In the genomic region with DNA sequence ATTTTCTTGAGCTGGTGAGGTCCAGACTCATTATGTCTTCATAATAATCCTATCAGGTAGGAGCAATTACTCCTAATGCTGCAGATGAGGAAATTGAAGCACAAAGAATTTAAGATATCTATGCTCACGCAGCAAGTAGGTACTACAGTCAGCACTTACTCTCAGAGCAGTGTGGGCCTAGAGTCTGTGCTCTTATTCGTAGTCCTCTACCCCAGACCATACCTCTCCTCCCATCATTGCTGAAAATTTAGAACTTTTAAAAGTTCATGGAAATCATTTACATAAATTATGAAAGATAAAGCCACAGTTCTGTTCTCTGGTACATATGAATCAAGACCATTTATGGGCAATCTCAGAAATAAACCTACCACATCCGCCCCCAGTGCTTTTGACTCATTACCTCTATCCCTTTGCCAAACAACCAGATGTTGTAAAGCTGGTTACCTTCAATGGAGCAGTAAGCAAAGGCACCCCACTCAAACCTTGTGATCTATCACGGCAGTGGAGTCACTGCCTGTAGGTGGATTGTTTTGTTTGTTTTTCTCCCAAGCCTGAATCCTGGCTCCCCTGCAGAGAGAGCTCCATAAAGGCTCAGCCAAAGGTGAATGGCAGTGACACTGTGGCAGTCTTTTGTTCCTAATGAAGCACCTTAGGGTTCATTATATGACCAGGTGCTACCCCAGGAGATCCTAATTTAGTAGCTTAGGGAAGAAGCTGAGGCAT, we compare ENCODE assay signal across 15 cellular contexts. TPM values are rescaled to one million over a fixed set of nuclear protein-coding genes. Genes with fewer than 3 reads are reported as not detected.
A peak's percentile ranks its signal among the peaks of the same experiment; 100 is the strongest.
DNase-seq lines count a peak whose midpoint lies in the region; ATAC-seq and TF ChIP-seq lines count a peak whose summit lies in the region.
"Had no signal": no experiment of that assay in that cellular context is flagged by ENCODE, and none has a peak within 500 bp of the region (broad histone marks: within the 10 kb centered on the region; RNA-seq: fewer than 3 reads in every experiment).

No MANE protein-coding gene starts in this region.

- intact Hi-C loops in activated CD4-positive, alpha-beta T cell treated with anti-CD3 and anti-CD28 coated beads for 36 hours (cut with DNase I, micrococcal nuclease): no loop called here

- H3K4me2 ChIP-seq in GM23338: peak overlapping the region; percentile 39; the same call in 1 of the 2 replicates

- H3K79me2 ChIP-seq in GM23338 (replicated peaks; ENCODE audit: insufficient read depth): no peaks in the 10 kb centered on the region

- CTCF ChIA-PET in activated CD4-positive, alpha-beta T cell treated with anti-CD3 and anti-CD28 coated beads for 36 hours (lab: Charles Lee): interaction anchor here (0.7 to 1.0 kb wide), 3 partner anchors 13 to 59 kb away, joined by 3 to 5 read pairs (median 3); no protein-coding TSS in a partner anchor

- no peak overlapping the region for H3K27ac Mint-ChIP-seq in activated CD4-positive, alpha-beta T cell treated with anti-CD3 and anti-CD28 coated beads for 36 hours
- no peak overlapping the region for H3K27ac Mint-ChIP-seq in GM23338
- H3K27ac Mint-ChIP-seq: IgD-negative memory B cell, mesothelial cell of epicardium had no signal

- H3F3A ChIP-seq in GM23338 (replicated peaks; ENCODE audit: low read depth): no peaks in the 10 kb centered on the region

- H3K4me3 ChIP-seq in GM23338 (no peak overlapping the region), fibroblast of pulmonary artery (replicated peaks; ENCODE audit: low read depth, low read length) (no peak overlapping the region)
- H3K4me3 ChIP-seq: coronary artery, HAP-1 had no signal

- H3K27me3 ChIP-seq in GM23338 (ENCODE audit: insufficient read depth): no peaks in the 10 kb centered on the region

- peaks cover 15% of the 10 kb centered on the region for H3K4me1 ChIP-seq in GM23338 (ENCODE audit: insufficient read depth)
- H3K4me1 ChIP-seq: HAP-1 had no signal

- no peaks in the 10 kb centered on the region for H3K9me2 ChIP-seq in GM23338 (ENCODE audit: insufficient read depth)

- peaks cover 15% of the 10 kb centered on the region for H3K4me1 Mint-ChIP-seq in activated CD4-positive, alpha-beta T cell treated with anti-CD3 and anti-CD28 coated beads for 36 hours
- H3K4me1 Mint-ChIP-seq in GM23338: peaks cover 13% of the 10 kb centered on the region
- H3K4me1 Mint-ChIP-seq: immature natural killer cell had no signal

- TF ChIP-seq CTCF in GM23338 (conservative IDR thresholded peaks at IDR 0.05; ENCODE audit: low read depth in 2 of 2): no peak
- TF ChIP-seq CTCF in fibroblast of pulmonary artery (IDR thresholded peaks at IDR 0.05; ENCODE audit: low read length, missing control alignments): no peak
- no peak for TF ChIP-seq CTCF in GM20000 (IDR thresholded peaks at IDR 0.05; ENCODE audit: extremely low read depth, missing control alignments)

- 0 out of 2 replicates have a peak overlapping the region, but pooled peaks have one; percentile 40 for H2AFZ ChIP-seq in GM23338

- no peaks in the 10 kb centered on the region for H3K36me3 ChIP-seq in GM23338 (ENCODE audit: insufficient read depth)
- H3K36me3 ChIP-seq: HAP-1 had no signal

- H3K27me3 Mint-ChIP-seq in activated CD4-positive, alpha-beta T cell treated with anti-CD3 and anti-CD28 coated beads for 36 hours: peaks cover 1% of the 10 kb centered on the region
- peaks cover 8% of the 10 kb centered on the region for H3K27me3 Mint-ChIP-seq in GM23338 (ENCODE audit: insufficient read depth, low read depth, poor library complexity)

- no peaks in the 10 kb centered on the region for H3K36me3 Mint-ChIP-seq in activated CD4-positive, alpha-beta T cell treated with anti-CD3 and anti-CD28 coated beads for 36 hours (ENCODE audit: low read depth)
- H3K36me3 Mint-ChIP-seq in GM23338 (ENCODE audit: low read depth): no peaks in the 10 kb centered on the region
- H3K36me3 Mint-ChIP-seq: IgD-negative memory B cell, immature natural killer cell, mesothelial cell of epicardium had no signal

- no peaks in the 10 kb centered on the region for H4K20me1 ChIP-seq in GM23338 (replicated peaks; ENCODE audit: insufficient read depth)

- H3K9me3 Mint-ChIP-seq in activated CD4-positive, alpha-beta T cell treated with anti-CD3 and anti-CD28 coated beads for 36 hours (ENCODE audit: low read depth): no peaks in the 10 kb centered on the region
- no peaks in the 10 kb centered on the region for H3K9me3 Mint-ChIP-seq in GM23338
- H3K9me3 Mint-ChIP-seq: IgD-negative memory B cell, immature natural killer cell, mesothelial cell of epicardium had no signal

- H3K27ac ChIP-seq in GM23338 (ENCODE audit: low read depth): no peak overlapping the region
- H3K27ac ChIP-seq: coronary artery had no signal

- H3K4me3 Mint-ChIP-seq in activated CD4-positive, alpha-beta T cell treated with anti-CD3 and anti-CD28 coated beads for 36 hours: no peak overlapping the region
- no peak overlapping the region for H3K4me3 Mint-ChIP-seq in GM23338
- H3K4me3 Mint-ChIP-seq: IgD-negative memory B cell, immature natural killer cell, mesothelial cell of epicardium had no signal

- POLR2A ChIA-PET in activated CD4-positive, alpha-beta T cell treated with anti-CD3 and anti-CD28 coated beads for 36 hours (lab: Charles Lee): no interaction called here

- ATAC-seq in activated CD4-positive, alpha-beta T cell treated with anti-CD3 and anti-CD28 coated beads for 36 hours: peak; percentile 88
- ATAC-seq in GM23338: peak; percentile 87

- DNase-seq in activated CD4-positive, alpha-beta T cell treated with anti-CD3 and anti-CD28 coated beads for 36 hours: peak; percentile 53
- DNase-seq in activated CD4-positive, alpha-beta T cell treated with anti-CD3 and anti-CD28 coated beads, Interleukin-2, amount 50 U/mL, for 1 hour: no peak
- DNase-seq in GM23338 (ENCODE audit: low spot score): peak; percentile 48
- peak; percentile 86 for DNase-seq in NCI-H748 (lab: John Stamatoyannopoulos, UW; ENCODE audit: unreplicated experiment)
- peak; percentile 26 for DNase-seq in fibroblast of pulmonary artery (ENCODE audit: low read depth)
- no peak for DNase-seq in GM20000 (ENCODE audit: low spot score)
- no peak for DNase-seq in amniotic stem cell (lab: John Stamatoyannopoulos, UW)
- DNase-seq in NOMO-1 (lab: John Stamatoyannopoulos, UW; ENCODE audit: unreplicated experiment in 2 of 2): no peak
- DNase-seq: DND-41, immature natural killer cell, NCI-H2029 had no signal

TF ChIP-seq in GM23338, 12 proteins besides CTCF, POLR2A, EP300 and RAD21 (continues in another document):
- TF ChIP-seq JUNB (IDR thresholded peaks at IDR 0.05; ENCODE audit: unreplicated experiment) (no peak), EZH2phosphoT487 (IDR thresholded peaks at IDR 0.05; ENCODE audit: unreplicated experiment) (no peak), CREB1 (CRISPR knock-in tag; IDR thresholded peaks at IDR 0.05; ENCODE audit: low read depth) (no peak), EZH2 (IDR thresholded peaks at IDR 0.05; ENCODE audit: low read depth, unreplicated experiment) (no peak), REST (IDR thresholded peaks at IDR 0.05; ENCODE audit: unreplicated experiment) (no peak), ZNF114 (CRISPR knock-in tag; IDR thresholded peaks at IDR 0.05) (no peak)
- TF ChIP-seq, protein P1, sequence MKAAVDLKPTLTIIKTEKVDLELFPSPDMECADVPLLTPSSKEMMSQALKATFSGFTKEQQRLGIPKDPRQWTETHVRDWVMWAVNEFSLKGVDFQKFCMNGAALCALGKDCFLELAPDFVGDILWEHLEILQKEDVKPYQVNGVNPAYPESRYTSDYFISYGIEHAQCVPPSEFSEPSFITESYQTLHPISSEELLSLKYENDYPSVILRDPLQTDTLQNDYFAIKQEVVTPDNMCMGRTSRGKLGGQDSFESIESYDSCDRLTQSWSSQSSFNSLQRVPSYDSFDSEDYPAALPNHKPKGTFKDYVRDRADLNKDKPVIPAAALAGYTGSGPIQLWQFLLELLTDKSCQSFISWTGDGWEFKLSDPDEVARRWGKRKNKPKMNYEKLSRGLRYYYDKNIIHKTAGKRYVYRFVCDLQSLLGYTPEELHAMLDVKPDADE (IDR thresholded peaks at IDR 0.05): no peak

RNA-seq across cellular contexts. Expression of gene MAN1A2, which starts 20.9 kb away (rescaled TPM):
- 10 to 100 TPM; 18.5 to 20.4 TPM for total RNA-seq in activated CD4-positive, alpha-beta T cell treated with anti-CD3 and anti-CD28 coated beads for 36 hours
- total RNA-seq in GM23338 (2014; rRNA removed; shearing (Covaris generic)): 16.9 and 18.6 TPM in 2 replicates
- 19.4 and 22.2 TPM in 2 replicates for polyA plus RNA-seq in GM23338 (2016; fragmentation: Nextera tagmentation; extraction: Ambion mirVana)

Comparison
In these comparisons a context has a peak if more than half of its experiments do, and no peak if none do; other contexts are left out.
1. DNase-seq: peak in activated CD4-positive, alpha-beta T cell treated with anti-CD3 and anti-CD28 coated beads for 36 hours (single experiment), GM23338 (single experiment), NCI-H748 (single experiment) and fibroblast of pulmonary artery (single experiment); none in activated CD4-positive, alpha-beta T cell treated with anti-CD3 and anti-CD28 coated beads, Interleukin-2, amount 50 U/mL, for 1 hour (single experiment), GM20000 (single experiment), amniotic stem cell (single experiment) and NOMO-1 (0 of 2).